In the genomic region with DNA sequence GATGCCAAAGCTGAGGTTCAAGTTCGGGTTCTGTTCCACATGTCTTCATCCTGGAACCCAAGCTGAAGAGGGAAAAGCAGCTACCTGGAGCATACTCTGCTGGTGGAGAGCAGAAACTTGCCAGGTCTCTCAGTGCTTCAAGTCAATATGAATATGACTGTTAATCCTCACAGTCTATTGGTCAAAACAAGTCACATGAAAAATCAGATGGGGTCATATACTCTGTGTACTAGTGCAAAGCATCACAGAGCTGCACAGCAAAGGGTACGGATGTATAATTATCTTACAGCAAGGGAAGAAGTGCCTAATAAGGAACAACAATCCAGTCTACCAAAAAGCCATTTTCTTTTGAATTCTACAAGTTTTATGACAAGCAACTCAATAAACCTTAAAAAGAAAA, we compare ENCODE assay signal across 16 cellular contexts. TPM values are rescaled to one million over a fixed set of nuclear protein-coding genes. Genes with fewer than 3 reads are reported as not detected.
DNase-seq lines count a peak whose midpoint lies in the region; ATAC-seq, FAIRE-seq and TF ChIP-seq lines count a peak whose summit lies in the region.
"Had no signal": no experiment of that assay in that cellular context is flagged by ENCODE, and none has a peak within 500 bp of the region (broad histone marks: within the 10 kb centered on the region; RNA-seq: fewer than 3 reads in every experiment).

No MANE protein-coding gene starts in this region.

- H3K27me3 ChIP-seq in DND-41 (ENCODE audit: insufficient read depth, low read length, poor library complexity) (no peaks in the 10 kb centered on the region), GM12878 (replicated peaks in 1 of 2; ENCODE audit: control insufficient read depth in 2 of 2, insufficient read depth in 2 of 2, low read length in 1 of 2) (no peaks in the 10 kb centered on the region), osteoblast (ENCODE audit: insufficient read depth, low read length) (no peaks in the 10 kb centered on the region), mesenchymal stem cell (ENCODE audit: control insufficient read depth in 1 of 2, insufficient read depth in 1 of 2, low read length in 2 of 2) (no peaks in the 10 kb centered on the region)
- H3K27me3 ChIP-seq: heart right ventricle had no signal

- peaks cover 3% of the 10 kb centered on the region; the same call in 1 of the 2 replicates for H3K36me3 ChIP-seq in DND-41 (ENCODE audit: insufficient read depth, low read length)
- H3K36me3 ChIP-seq in GM12878 (ENCODE audit: control insufficient read depth in 2 of 2, insufficient read depth in 2 of 2, low read length in 1 of 2), result no peaks in the 10 kb centered on the region; a peak in 1 of 4 replicates
- H3K36me3 ChIP-seq in osteoblast (ENCODE audit: insufficient read depth, low read length), result no peaks in the 10 kb centered on the region
- peaks cover 0 to 26% of the 10 kb centered on the region in 2 experiments for H3K36me3 ChIP-seq in mesenchymal stem cell (ENCODE audit: control insufficient read depth in 1 of 2, insufficient read depth in 2 of 2, low read depth in 1 of 2, low read length in 2 of 2)

- H3K4me1 ChIP-seq in DND-41 (ENCODE audit: insufficient read depth, low read length) (peaks cover 25% of the 10 kb centered on the region), GM12878 (ENCODE audit: control insufficient read depth, insufficient read depth, low read length) (peaks cover 66% of the 10 kb centered on the region), osteoblast (ENCODE audit: insufficient read depth, low read length) (peaks cover 20% of the 10 kb centered on the region), mesenchymal stem cell (ENCODE audit: control insufficient read depth, insufficient read depth, low read depth, low read length) (peaks cover 5% of the 10 kb centered on the region)

- H3K79me1 ChIP-seq in mesenchymal stem cell (replicated peaks; ENCODE audit: low read length, poor library complexity, severe bottlenecking), result peaks cover 13% of the 10 kb centered on the region

- H3K23ac ChIP-seq in mesenchymal stem cell (ENCODE audit: low read length in 2 of 2), result no peak overlapping the region

- ATAC-seq in DND-41 (ENCODE audit: insufficient read depth, low read depth), result 0 out of 3 replicates have a peak, but pooled peaks have one; percentile 29
- peak; percentile 16 for ATAC-seq in HG03354 (IDR thresholded peaks at IDR 0.05; ENCODE audit: poor library complexity, severe bottlenecking, unreplicated experiment)
- peak; percentile 11 for ATAC-seq in GM12878

- no peak overlapping the region for H3K9ac ChIP-seq in DND-41 (ENCODE audit: low read depth, low read length)
- no peak overlapping the region for H3K9ac ChIP-seq in GM12878 (ENCODE audit: control insufficient read depth, insufficient read depth, low read length)
- H3K9ac ChIP-seq in mesenchymal stem cell (ENCODE audit: low read length), result no peak overlapping the region

- H2BK120ac ChIP-seq in mesenchymal stem cell (ENCODE audit: low read depth, low read length), result no peak overlapping the region

- no peak overlapping the region for H2AK5ac ChIP-seq in mesenchymal stem cell (ENCODE audit: low read length, severe bottlenecking)

- POLR2A ChIA-PET in GM12878 (lab: Charles Lee), result interaction anchor here (1.0 to 1.2 kb wide), 2 partner anchors 12 to 27 kb away, joined by 3 read pairs; a partner anchor contains a TSS

- H4K20me1 ChIP-seq in DND-41 (ENCODE audit: insufficient read depth, low read length), result peaks cover 4% of the 10 kb centered on the region; the same call in 1 of the 2 replicates
- no peaks in the 10 kb centered on the region for H4K20me1 ChIP-seq in GM12878 (ENCODE audit: control insufficient read depth, insufficient read depth)
- no peaks in the 10 kb centered on the region for H4K20me1 ChIP-seq in osteoblast (ENCODE audit: insufficient read depth, low read length)

- no peak overlapping the region for H3K4me2 ChIP-seq in DND-41 (ENCODE audit: insufficient read depth, low read length)
- H3K4me2 ChIP-seq in GM12878 (ENCODE audit: control insufficient read depth, insufficient read depth), result peak overlapping the region; percentile 2; the same call in 1 of the 2 replicates
- H3K4me2 ChIP-seq in osteoblast (ENCODE audit: insufficient read depth, low read length), result peak overlapping the region; percentile 49
- H3K4me2 ChIP-seq in mesenchymal stem cell (ENCODE audit: low read length, poor library complexity, severe bottlenecking), result no peak overlapping the region

- intact Hi-C loops in GM12878 (cut with micrococcal nuclease; ENCODE audit: unreplicated experiment), result no loop called here

- H3K79me2 ChIP-seq in DND-41 (ENCODE audit: insufficient read depth, low read length) (peaks cover 29% of the 10 kb centered on the region), GM12878 (ENCODE audit: control insufficient read depth, insufficient read depth, low read length) (peaks cover 60% of the 10 kb centered on the region), osteoblast (ENCODE audit: insufficient read depth, low read length) (peaks cover 76% of the 10 kb centered on the region)

- no peak for TF ChIP-seq EP300 in GM12878 (IDR thresholded peaks at IDR 0.05; ENCODE audit: borderline replicate concordance in 1 of 2, control insufficient read depth in 1 of 2, low read depth in 2 of 2, low read length in 2 of 2)

- CTCF ChIA-PET in GM12878 (lab: Yijun Ruan, JAX), result interaction anchor here (1.2 to 2.3 kb wide), 4 partner anchors 8 to 21 kb away, joined by 6 to 17 read pairs (median 8); a partner anchor contains a TSS

- H3K4ac ChIP-seq in mesenchymal stem cell (ENCODE audit: low read depth in 1 of 2, low read length in 2 of 2), result no peak overlapping the region

- no peak for TF ChIP-seq RAD21 in GM12878 (IDR thresholded peaks at IDR 0.05; ENCODE audit: insufficient read depth, low read depth, low read length)

- H2BK12ac ChIP-seq in mesenchymal stem cell (ENCODE audit: low read length in 2 of 2), result no peak overlapping the region

- TF ChIP-seq CTCF in DND-41 (IDR thresholded peaks at IDR 0.05; ENCODE audit: borderline replicate concordance, extremely low read depth, low read length, poor library complexity, severe bottlenecking) (no peak), GM12878 (IDR thresholded peaks at IDR 0.05 in 2 of 3, conservative IDR thresholded peaks at IDR 0.05 in 1 of 3; ENCODE audit: control insufficient read depth in 2 of 3, extremely low read depth in 1 of 3, insufficient read depth in 1 of 3, low read depth in 3 of 3, low read length in 3 of 3) (no peak), osteoblast (IDR thresholded peaks at IDR 0.05; ENCODE audit: extremely low read depth, low read depth, low read length) (no peak)

- no peak overlapping the region for H3K14ac ChIP-seq in mesenchymal stem cell (ENCODE audit: low read length in 2 of 2)

- no peak overlapping the region for H2BK5ac ChIP-seq in mesenchymal stem cell (ENCODE audit: low read depth, low read length, poor library complexity, severe bottlenecking)

- no peaks in the 10 kb centered on the region for H3K9me3 ChIP-seq in DND-41 (ENCODE audit: insufficient read depth, low read length, severe bottlenecking)
- no peaks in the 10 kb centered on the region for H3K9me3 ChIP-seq in GM12878 (replicated peaks; ENCODE audit: control insufficient read depth, insufficient read depth, low read length)
- no peaks in the 10 kb centered on the region for H3K9me3 ChIP-seq in osteoblast (ENCODE audit: low read depth, low read length)
- H3K9me3 ChIP-seq in mesenchymal stem cell (ENCODE audit: control insufficient read depth, low read length), result no peaks in the 10 kb centered on the region
- H3K9me3 ChIP-seq: heart right ventricle had no signal

- H3K4me3 ChIP-seq in DND-41 (ENCODE audit: low read depth in 1 of 2, low read length in 2 of 2), result no peak overlapping the region
- H3K4me3 ChIP-seq in GM12878, result no peak overlapping the region
- no peak overlapping the region for H3K4me3 ChIP-seq in osteoblast (ENCODE audit: insufficient read depth, low read length)
- no peak overlapping the region for H3K4me3 ChIP-seq in mesenchymal stem cell (ENCODE audit: insufficient read depth in 1 of 2, low read depth in 1 of 2, low read length in 2 of 2)
- H3K4me3 ChIP-seq: coronary artery, heart right ventricle had no signal

- DNase-seq in DND-41, result no peak
- DNase-seq in GM12878 (ENCODE audit: low read depth, low spot score), result no peak
- no peak for DNase-seq in osteoblast (ENCODE audit: insufficient read length, low spot score, missing footprints)
- no peak for DNase-seq in stimulated activated CD4-positive, alpha-beta T cell treated with anti-CD3 and anti-CD28 coated beads, Interleukin-4, amount 100 ng/mL, for 1 hour
- no peak for DNase-seq in mesenchymal stem cell
- no peak for DNase-seq in COLO829 (ENCODE audit: low spot score)
- DNase-seq: activated naive CD4-positive, alpha-beta T cell treated with anti-CD3 and anti-CD28 coated beads, Interleukin-2, amount 10 ng/mL, durations not matched to agents 7 days and 5 days; Calu3; heart right ventricle; NCI-H1092; NCI-H526; right cardiac atrium; SHP77 had no signal

- in situ Hi-C loops in GM12878 (cut with MboI), result no loop called here

- FAIRE-seq in GM12878 (lab: Jason Lieb, UNC), result no peak

- SMC1A ChIA-PET in GM12878 (lab: Charles Lee; ENCODE audit: uncharacterized antibody, unreplicated experiment), result interaction anchor here (1.0 to 2.7 kb wide), 4 partner anchors 8 to 32 kb away, joined by 4 to 21 read pairs (median 12); a partner anchor contains a TSS

- BruUV-seq in GM12878 (replicated peaks; lab: Mats Ljungman, UMichigan), result no TSS peak

- no peak overlapping the region for H2AFZ ChIP-seq in DND-41 (ENCODE audit: low read depth, low read length)
- H2AFZ ChIP-seq in GM12878 (ENCODE audit: control insufficient read depth, low read depth, low read length), result no peak overlapping the region
- no peak overlapping the region for H2AFZ ChIP-seq in osteoblast (ENCODE audit: low read length)
- no peak overlapping the region for H2AFZ ChIP-seq in mesenchymal stem cell (ENCODE audit: low read depth, low read length)

- no peak for TF ChIP-seq POLR2A in GM12878 (IDR thresholded peaks at IDR 0.05; ENCODE audit: low read depth, low read length)

- H4K91ac ChIP-seq in mesenchymal stem cell (ENCODE audit: low read length), result no peak overlapping the region

- H2BK15ac ChIP-seq in mesenchymal stem cell (ENCODE audit: low read depth, poor library complexity, severe bottlenecking), result no peak overlapping the region

- RAD21 ChIA-PET in GM12878 (lab: Charles Lee; ENCODE audit: unreplicated experiment), result interaction anchor here (0.8 to 2.7 kb wide), 3 partner anchors 9 to 184 kb away, joined by 3 to 26 read pairs (median 4); a partner anchor contains a TSS

- H3K27ac ChIP-seq in DND-41 (ENCODE audit: low read length) (no peak overlapping the region), GM12878 (ENCODE audit: control insufficient read depth, insufficient read depth) (peak overlapping the region; percentile 61), osteoblast (ENCODE audit: low read depth, low read length) (peak overlapping the region; percentile 72), mesenchymal stem cell (ENCODE audit: low read length, poor library complexity, severe bottlenecking) (no peak overlapping the region)

- 98% methylated on average over 2 of the region's 2 CpGs for WGBS in GM12878 (ENCODE audit: insufficient coverage, insufficient replicate concordance, low lambda C conversion rate, missing lambda C conversion rate)
- 94% methylated on average over 2 of the region's 2 CpGs for WGBS in mesenchymal stem cell

- H3K18ac ChIP-seq in mesenchymal stem cell (ENCODE audit: low read depth in 1 of 2, low read length in 2 of 2), result peak overlapping the region in 1 of 2 experiments; percentile 28

- no peak overlapping the region for H4K8ac ChIP-seq in mesenchymal stem cell (ENCODE audit: low read length)

RNA-seq across cellular contexts. Expression of a gene that starts 11.6 kb away (rescaled TPM):
- total RNA-seq in GM12878 (2013; cell fraction: nucleolus; rRNA removed), result 24.6 and 31.1 TPM in 2 replicates
- total RNA-seq in GM12878 (2014; rRNA removed) (24.5 and 29.8 TPM in 2 replicates), GM12878 (2014; rRNA removed; fragmentation: Illumina TruSeq; extraction: Trizol) (43.8 and 44.9 TPM in 2 replicates), GM12878 (2021) (46.1 and 50.3 TPM in 2 replicates), osteoblast (30.4 and 34.0 TPM in 2 replicates)
- 17.0 TPM for polyA plus RNA-seq in GM12878 (2011; ENCODE audit: low read depth)
- polyA plus RNA-seq in GM12878 (2011; rRNA removed) (50.0 and 55.5 TPM in 2 replicates), GM12878 (2014; fragmentation: Illumina TruSeq; extraction: Trizol) (49.7 and 55.3 TPM in 2 replicates), GM12878 (2014; fragmentation: Nextera tagmentation; extraction: Ambion mirVana) (10 to 100 TPM; 18.9 to 28.8 TPM), GM12878 (2014; rRNA removed) (20.1 and 21.4 TPM in 2 replicates), GM12878 (2016; fragmentation: Nextera tagmentation; extraction: Ambion mirVana) (10 to 100 TPM; 32.9 to 35.4 TPM)
- polyA plus RNA-seq in GM12878 (2011; cell fraction: cytosol; rRNA removed), result 24.8 and 27.7 TPM in 2 replicates
- 21.3 and 27.9 TPM in 2 replicates for polyA plus RNA-seq in GM12878 (2011; cell fraction: nucleus; rRNA removed)
- 19.6 and 24.0 TPM in 2 replicates for polyA plus RNA-seq in GM12878 (2012)
- 80.7 and 105 TPM in 2 replicates for polyA minus RNA-seq in GM12878 (2011; rRNA and poly(A)+ RNA removed)
- 25.5 and 28.4 TPM in 2 replicates for polyA minus RNA-seq in GM12878 (2011; cell fraction: cytosol; rRNA and poly(A)+ RNA removed)
- 19.9 and 34.3 TPM in 2 replicates for polyA minus RNA-seq in GM12878 (2011; cell fraction: nucleus; rRNA and poly(A)+ RNA removed)
- 22.8 TPM for polyA plus RNA-seq in mesenchymal stem cell (2013, experiment 1 of 2)
- 21.7 TPM for polyA plus RNA-seq in mesenchymal stem cell (2013, experiment 2 of 2)

RNA-seq across cellular contexts. Expression of a gene that starts 53.0 kb away (rescaled TPM):
- total RNA-seq in GM12878 (2013; cell fraction: nucleolus; rRNA removed), result 0.17 TPM in 1 of 2 replicates, not detected in the other
- total RNA-seq in GM12878 (2014; rRNA removed) (0.11 TPM in 1 of 2 replicates, not detected in the other), GM12878 (2014; rRNA removed; fragmentation: Illumina TruSeq; extraction: Trizol) (0.09 TPM in 1 of 2 replicates, not detected in the other), GM12878 (2021) (0.08 and 0.11 TPM in 2 replicates), osteoblast (2.2 and 2.4 TPM in 2 replicates)
- 0.22 TPM for polyA plus RNA-seq in GM12878 (2011; ENCODE audit: low read depth)
- polyA plus RNA-seq in GM12878 (2011; rRNA removed) (not detected in 2 replicates), GM12878 (2014; fragmentation: Illumina TruSeq; extraction: Trizol) (0.01 TPM in 1 of 2 replicates, not detected in the other), GM12878 (2014; fragmentation: Nextera tagmentation; extraction: Ambion mirVana) (not detected), GM12878 (2014; rRNA removed) (0.08 and 0.09 TPM in 2 replicates), GM12878 (2016; fragmentation: Nextera tagmentation; extraction: Ambion mirVana) (under 1 TPM; 0.14 to 0.32 TPM)
- not detected in 2 replicates for polyA plus RNA-seq in GM12878 (2011; cell fraction: cytosol; rRNA removed)
- polyA plus RNA-seq in GM12878 (2011; cell fraction: nucleus; rRNA removed), result 0.04 TPM in 1 of 2 replicates, not detected in the other
- polyA plus RNA-seq in GM12878 (2012), result 0.24 TPM in 2 replicates
- polyA minus RNA-seq in GM12878 (2011; rRNA and poly(A)+ RNA removed), result not detected in 2 replicates
- not detected in 2 replicates for polyA minus RNA-seq in GM12878 (2011; cell fraction: cytosol; rRNA and poly(A)+ RNA removed)
- polyA minus RNA-seq in GM12878 (2011; cell fraction: nucleus; rRNA and poly(A)+ RNA removed), result not detected in 2 replicates
- 0.29 TPM for polyA plus RNA-seq in mesenchymal stem cell (2013, experiment 1 of 2)
- polyA plus RNA-seq in mesenchymal stem cell (2013, experiment 2 of 2), result 0.25 TPM
- total RNA-seq: T-helper 1 cell treated with Interleukin-12 subunit alpha and Interleukin-12 subunit beta and Interleukin-4 antibody, amounts not matched to agents 30 ng/mL and 1 ng/mL, for 36 hours had no signal

Comparison
In these comparisons a context has a peak if more than half of its experiments do, and no peak if none do; other contexts are left out.
1. H3K27ac ChIP-seq: peak in GM12878 (single experiment) and osteoblast (single experiment); none in DND-41 (single experiment) and mesenchymal stem cell (single experiment).
2. H3K4me2 ChIP-seq: peak in GM12878 (single experiment) and osteoblast (single experiment); none in DND-41 (single experiment) and mesenchymal stem cell (single experiment).
3. Peak in every context shown above with its lines, with median percentiles within 50 percentile points of each other: ATAC-seq.